In the genomic region with DNA sequence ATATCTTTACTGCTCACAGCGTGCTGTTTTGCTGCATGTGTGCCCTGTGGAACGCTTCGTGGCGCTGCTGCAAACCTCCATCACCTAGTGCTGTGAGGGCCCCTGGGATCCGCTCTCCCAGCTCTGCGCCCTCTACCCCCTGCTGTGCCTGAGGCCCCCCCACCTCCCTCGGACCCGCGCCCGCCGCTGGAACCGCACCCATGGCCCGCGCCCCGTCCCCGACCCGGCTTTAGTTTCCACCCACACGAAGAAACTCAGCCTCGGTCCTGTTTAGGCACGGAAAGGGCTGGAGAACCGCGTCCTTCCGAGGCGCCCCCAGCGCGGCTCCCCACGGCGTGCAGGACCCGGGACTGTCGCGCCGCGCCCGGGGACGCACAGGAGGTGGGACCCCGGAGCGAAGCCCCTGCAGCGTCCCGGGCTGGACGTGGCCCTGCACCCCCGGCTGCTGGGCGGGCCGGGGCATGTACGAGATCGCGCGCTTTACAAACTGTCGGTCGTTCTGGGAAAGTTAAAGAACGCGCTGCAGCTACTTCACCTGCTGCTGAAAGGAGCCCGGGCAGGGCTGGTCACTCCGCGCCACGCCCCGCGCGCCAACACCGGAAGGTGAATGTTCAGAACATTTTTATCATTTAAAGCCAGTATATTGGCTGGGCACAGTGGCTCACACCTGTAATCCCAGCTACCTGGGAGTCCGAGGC, we compare ENCODE assay signal across 11 cellular contexts. TPM values are rescaled to one million over a fixed set of nuclear protein-coding genes. Genes with fewer than 3 reads are reported as not detected.
DNase-seq lines count a peak whose midpoint lies in the region; ATAC-seq, FAIRE-seq and TF ChIP-seq lines count a peak whose summit lies in the region.
"Had no signal": no experiment of that assay in that cellular context is flagged by ENCODE, and none has a peak within 500 bp of the region (broad histone marks: within the 10 kb centered on the region; RNA-seq: fewer than 3 reads in every experiment).

No MANE protein-coding gene starts in this region.

- DNase-seq in AG10803 (ENCODE audit: low read depth) = peak; percentile 23
- no peak for DNase-seq in esophagus muscularis mucosa (ENCODE audit: extremely low spot score)
- DNase-seq in neural progenitor cell (ENCODE audit: low spot score) = no peak
- DNase-seq in HTR-8/SVneo (ENCODE audit: insufficient read length, low spot score) = no peak
- no peak for DNase-seq in effector memory CD8-positive, alpha-beta T cell
- no peak for DNase-seq in NCI-H2107 treated with DMSO at 0.1 percent for 48 hours (lab: John Stamatoyannopoulos, UW; ENCODE audit: unreplicated experiment)
- DNase-seq in NCI-H187 treated with DMSO at 0.1 percent for 48 hours (lab: John Stamatoyannopoulos, UW) = no peak
- DNase-seq: stimulated activated CD4-positive, alpha-beta T cell treated with anti-CD3 and anti-CD28 coated beads, Interleukin-1b, Interleukin-23, amount 100 ng/mL, for 48 hours had no signal

- H3K27me3 Mint-ChIP-seq in neural progenitor cell (ENCODE audit: insufficient read depth, low read depth) = peaks cover 11% of the 10 kb centered on the region
- peaks cover 8 to 42% of the 10 kb centered on the region in 2 donors for H3K27me3 Mint-ChIP-seq in effector memory CD8-positive, alpha-beta T cell

- TF ChIP-seq EP300 in Ishikawa (IDR thresholded peaks at IDR 0.05; ENCODE audit: borderline replicate concordance) = no peak
- TF ChIP-seq EP300 in esophagus muscularis mucosa (IDR thresholded peaks at IDR 0.05) = no peak

- H3K4me1 ChIP-seq in esophagus muscularis mucosa (peaks cover 7 to 11% (median 10%) of the 10 kb centered on the region in 4 donors), neural progenitor cell (no peaks in the 10 kb centered on the region)

- H4K20me1 ChIP-seq in neural progenitor cell (ENCODE audit: low read depth) = no peaks in the 10 kb centered on the region

- no peak for ATAC-seq in effector memory CD8-positive, alpha-beta T cell (replicated peaks)

- H3K4me1 Mint-ChIP-seq in neural progenitor cell = no peaks in the 10 kb centered on the region
- peaks cover 3 to 4% of the 10 kb centered on the region in 2 donors for H3K4me1 Mint-ChIP-seq in effector memory CD8-positive, alpha-beta T cell (ENCODE audit: low read depth in 2 of 2)

- no peak for TF ChIP-seq POLR2A in esophagus muscularis mucosa (IDR thresholded peaks at IDR 0.05; ENCODE audit: low read depth)

- no peaks in the 10 kb centered on the region for H3K79me2 ChIP-seq in neural progenitor cell (ENCODE audit: low read depth)

- 11% methylated on average over 16 of the region's 60 CpGs for WGBS in esophagus muscularis mucosa

- H3K4me3 Mint-ChIP-seq in neural progenitor cell = no peak overlapping the region
- no peak overlapping the region for H3K4me3 Mint-ChIP-seq in effector memory CD8-positive, alpha-beta T cell
- H3K4me3 Mint-ChIP-seq: dendritic cell treated with granulocyte-macrophage colony-stimulating factor and Interleukin-4, amounts not matched to agents 40 ng/mL and 50 ng/mL, for 4 days had no signal

- H3K27me3 ChIP-seq in esophagus muscularis mucosa = peaks cover 0 to 32% (median 2%) of the 10 kb centered on the region in 4 donors
- peaks cover 9% of the 10 kb centered on the region for H3K27me3 ChIP-seq in neural progenitor cell

- peak overlapping the region; percentile 38 for H3K4me2 ChIP-seq in neural progenitor cell

- H3K36me3 Mint-ChIP-seq in neural progenitor cell = peaks cover 2% of the 10 kb centered on the region
- H3K36me3 Mint-ChIP-seq in effector memory CD8-positive, alpha-beta T cell (ENCODE audit: insufficient read depth) = peaks cover 5% of the 10 kb centered on the region

- H3F3A ChIP-seq in neural progenitor cell (ENCODE audit: low read depth) = no peaks in the 10 kb centered on the region

- H3K27ac Mint-ChIP-seq in neural progenitor cell = no peak overlapping the region
- H3K27ac Mint-ChIP-seq in effector memory CD8-positive, alpha-beta T cell = no peak overlapping the region
- H3K27ac Mint-ChIP-seq: dendritic cell treated with granulocyte-macrophage colony-stimulating factor and Interleukin-4, amounts not matched to agents 40 ng/mL and 50 ng/mL, for 4 days had no signal

- no peak for FAIRE-seq in HTR-8/SVneo (lab: Jason Lieb, UNC)

- H3K36me3 ChIP-seq in esophagus muscularis mucosa (peaks cover 0 to 8% (median 6%) of the 10 kb centered on the region in 4 donors), neural progenitor cell (no peaks in the 10 kb centered on the region)

- no peak overlapping the region for H2AFZ ChIP-seq in neural progenitor cell (replicated peaks)

- H3K27ac ChIP-seq in esophagus muscularis mucosa (replicated peaks in 1 of 4) (no peak overlapping the region), neural progenitor cell (no peak overlapping the region)
- H3K27ac ChIP-seq: SK-N-MC had no signal

- TF ChIP-seq CTCF in AG10803 (conservative IDR thresholded peaks at IDR 0.05; ENCODE audit: low read length) (no peak; the same call in 1 of the 2 replicates), esophagus muscularis mucosa (IDR thresholded peaks at IDR 0.05) (no peak), neural progenitor cell (IDR thresholded peaks at IDR 0.05) (no peak)

- H3K9me3 ChIP-seq in esophagus muscularis mucosa (no peaks in the 10 kb centered on the region), neural progenitor cell (ENCODE audit: low read depth) (no peaks in the 10 kb centered on the region)

- TF ChIP-seq RAD21 in Ishikawa (IDR thresholded peaks at IDR 0.05; ENCODE audit: low read depth) = no peak

- H3K9me3 Mint-ChIP-seq in neural progenitor cell = peaks cover 4% of the 10 kb centered on the region
- H3K9me3 Mint-ChIP-seq in effector memory CD8-positive, alpha-beta T cell = no peaks in the 10 kb centered on the region
- H3K9me3 Mint-ChIP-seq: dendritic cell treated with granulocyte-macrophage colony-stimulating factor and Interleukin-4, amounts not matched to agents 40 ng/mL and 50 ng/mL, for 4 days had no signal

- intact Hi-C loops in esophagus muscularis mucosa (cut with DNase I) = no loop called here

- peak overlapping the region; percentile 33 for H3K4me3 ChIP-seq in AG10803 (ENCODE audit: low read length)
- peak overlapping the region; percentile 39 to 51 (median 45) for H3K4me3 ChIP-seq in esophagus muscularis mucosa
- peak overlapping the region; percentile 36 for H3K4me3 ChIP-seq in neural progenitor cell
- H3K4me3 ChIP-seq: SK-N-MC had no signal

- no peak overlapping the region for H3K9ac ChIP-seq in neural progenitor cell

TF ChIP-seq in Ishikawa, 13 proteins besides CTCF, POLR2A, EP300 and RAD21:
- peak; percentile 44; the same call in 1 of the 2 replicates for TF ChIP-seq ZBTB7A (IDR thresholded peaks at IDR 0.05; ENCODE audit: low read depth)
- no peak for TF ChIP-seq TEAD4 (IDR thresholded peaks at IDR 0.05)

RNA-seq across cellular contexts. Expression of a gene that starts 54.3 kb away (rescaled TPM):
- total RNA-seq in esophagus muscularis mucosa (10 to 100 TPM; 10.4 to 14.6 (median 14.3) TPM), neural progenitor cell (ENCODE audit: low replicate concordance) (26.4 and 34.5 TPM in 2 replicates)
